8 cellular contexts compared by ENCODE assay signal in genomic region chr2:16665746-16666452, GRCh38. TPM values are rescaled to one million over a fixed set of nuclear protein-coding genes. Genes with fewer than 3 reads are reported as not detected.
A peak's percentile ranks its signal among the peaks of the same experiment; 100 is the strongest.
DNase-seq lines count a peak whose midpoint lies in the region; ATAC-seq and TF ChIP-seq lines count a peak whose summit lies in the region.

CYRIA (minus strand) TSS chr2:16665834; CDS start chr2:16588119, 77,715 bp downstream.

- TF ChIP-seq CTCF in RWPE1 (conservative IDR thresholded peaks at IDR 0.05; ENCODE audit: low read depth): no peak
- no peak for TF ChIP-seq CTCF in prostate gland (IDR thresholded peaks at IDR 0.05)

- peaks cover 4% of the 10 kb centered on the region for H3K4me1 ChIP-seq in prostate gland (replicated peaks)

- H3K9me3 ChIP-seq in prostate gland: no peaks in the 10 kb centered on the region

- WGBS in prostate gland: 15% methylated on average over 17 of the region's 54 CpGs

- no peak for TF ChIP-seq POLR2A in prostate gland (IDR thresholded peaks at IDR 0.05)

- H3K36me3 ChIP-seq in prostate gland: no peaks in the 10 kb centered on the region

- DNase-seq in NCI-H1417 (lab: John Stamatoyannopoulos, UW) (peak in 2 of 3 experiments; percentile 27 to 66), NCI-H1417 treated with DMSO at 0.1 percent for 48 hours (lab: John Stamatoyannopoulos, UW) (no peak), RWPE1 (ENCODE audit: low spot score) (peak; percentile 44), amniotic stem cell (lab: John Stamatoyannopoulos, UW) (peak; percentile 2), left ventricle myocardium superior (peak; percentile 84), prostate gland (ENCODE audit: low spot score) (peak; percentile 59), HT-29 (ENCODE audit: low spot score) (no peak)

- POLR2A ChIA-PET in RWPE1 (lab: Yijun Ruan, JAX; ENCODE audit: low non-redundant PET): no interaction called here

- H3K27me3 ChIP-seq in prostate gland (replicated peaks; ENCODE audit: insufficient read depth): no peaks in the 10 kb centered on the region

- intact Hi-C loops in left ventricle myocardium superior (cut with micrococcal nuclease) (no loop called here), prostate gland (cut with DNase I) (loop anchor here (10.0 kb wide), 1 partner anchor 1089 kb away; the partner anchor contains the start of genes GEN1 and SMC6)

- ATAC-seq in HG03039 (IDR thresholded peaks at IDR 0.05; ENCODE audit: unreplicated experiment) (peak; percentile 61), left ventricle myocardium superior (peak; percentile 85)

- CTCF ChIA-PET in RWPE1 (lab: Yijun Ruan, JAX): interaction anchor here (0.7 to 1.1 kb wide), 2 partner anchors 32 to 91 kb away, joined by 4 read pairs; no protein-coding TSS in a partner anchor

- peak within 1 kb of the TSS; percentile 59 to 61 for H3K4me3 ChIP-seq in prostate gland

- H3K27ac ChIP-seq in RWPE1 (no peak within 1 kb of the TSS), prostate gland (peak within 1 kb of the TSS; percentile 60 to 63)

RNA-seq across cellular contexts. Expression of gene CYRIA, which starts in this region (rescaled TPM):
- total RNA-seq in left ventricle myocardium superior: 4.6 TPM
- 10 to 100 TPM in 1 of 2 donors, 1 to 10 TPM in 1; 6.5 to 10.3 TPM for total RNA-seq in prostate gland
- total RNA-seq in HT-29 (2014; rRNA removed; shearing (Covaris generic)): not detected in 2 replicates

Comparison
In these comparisons a context has a peak if more than half of its experiments do, and no peak if none do; other contexts are left out.
1. DNase-seq: peak in NCI-H1417 (2 of 3), RWPE1 (single experiment), amniotic stem cell (single experiment), left ventricle myocardium superior (single experiment) and prostate gland (single experiment); none in NCI-H1417 treated with DMSO at 0.1 percent for 48 hours (single experiment) and HT-29 (single experiment).